Comparison of ENCODE assay signal across 1 cellular context in the genomic region with DNA sequence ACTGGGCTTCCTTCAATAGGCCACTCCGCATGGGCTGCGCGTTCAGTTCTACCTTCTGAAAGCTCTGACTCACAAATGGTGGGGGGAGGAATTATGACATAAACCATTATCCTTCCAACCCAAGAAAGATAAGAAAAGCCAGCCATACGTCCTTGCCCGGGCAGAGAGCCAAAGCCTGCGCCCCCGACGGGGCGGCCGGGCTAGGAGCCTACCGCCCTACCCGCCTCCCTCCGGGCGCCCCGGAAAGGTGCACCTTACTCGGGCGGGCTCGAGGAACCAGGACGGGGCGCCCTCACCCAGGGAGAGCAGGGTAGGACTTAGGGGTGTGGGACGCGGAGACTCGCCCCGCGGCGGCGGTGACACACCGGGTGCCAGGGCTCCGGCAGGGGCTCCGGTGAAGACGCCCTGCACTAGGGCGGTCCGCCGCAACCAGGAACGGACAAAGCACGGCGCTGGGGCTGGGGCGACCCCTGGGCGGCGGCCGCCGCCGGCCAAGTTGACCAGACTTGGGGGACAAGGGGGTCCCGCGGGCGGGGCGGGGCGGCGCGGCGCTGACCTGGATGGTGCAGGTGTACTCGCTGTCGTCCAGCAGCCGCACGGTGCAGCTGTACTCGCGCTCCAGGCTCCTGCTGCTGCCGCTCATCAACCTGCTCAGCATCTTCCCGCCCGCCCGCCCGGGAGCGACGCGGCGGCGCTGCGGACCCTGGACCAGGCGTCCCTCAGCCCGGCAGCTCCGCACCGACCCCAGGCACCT.
TF ChIP-seq lines count a peak whose summit lies in the region.

No MANE protein-coding gene starts in this region.

TF ChIP-seq in H1, 55 proteins besides CTCF, POLR2A, EP300 and RAD21:
- TF ChIP-seq RBBP5 (IDR thresholded peaks at IDR 0.05; ENCODE audit: borderline replicate concordance, low read depth, low read length): no peak
- no peak for TF ChIP-seq SRF (IDR thresholded peaks at IDR 0.05; ENCODE audit: low read depth, low read length)
- TF ChIP-seq SUZ12 (IDR thresholded peaks at IDR 0.05; ENCODE audit: low read length): peak; percentile 40; the same call in 1 of the 2 replicates
- TF ChIP-seq TAF1 (IDR thresholded peaks at IDR 0.05; ENCODE audit: low read depth, low read length): no peak
- no peak for TF ChIP-seq NRF1 (IDR thresholded peaks at IDR 0.05; ENCODE audit: low read depth, low read length)
- no peak for TF ChIP-seq EGR1 (IDR thresholded peaks at IDR 0.05; ENCODE audit: borderline replicate concordance, low read depth, low read length)
- TF ChIP-seq BRCA1 (IDR thresholded peaks at IDR 0.05; ENCODE audit: low read depth, low read length): no peak
- no peak for TF ChIP-seq TEAD4 (IDR thresholded peaks at IDR 0.05; ENCODE audit: low read depth, low read length)
- TF ChIP-seq RNF2 (IDR thresholded peaks at IDR 0.05; ENCODE audit: borderline replicate concordance, low read depth, low read length, missing control alignments, poor library complexity, severe bottlenecking): no peak
- TF ChIP-seq, protein P1, sequence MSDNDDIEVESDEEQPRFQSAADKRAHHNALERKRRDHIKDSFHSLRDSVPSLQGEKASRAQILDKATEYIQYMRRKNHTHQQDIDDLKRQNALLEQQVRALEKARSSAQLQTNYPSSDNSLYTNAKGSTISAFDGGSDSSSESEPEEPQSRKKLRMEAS (IDR thresholded peaks at IDR 0.05): 0 out of 2 replicates have a peak, but pooled peaks have one; percentile 24
- peak; percentile 32 for TF ChIP-seq SAP30 (IDR thresholded peaks at IDR 0.05; ENCODE audit: insufficient read depth, insufficient replicate concordance, low read length)
- no peak for TF ChIP-seq TCF12 (IDR thresholded peaks at IDR 0.05; ENCODE audit: low read depth, low read length)
- TF ChIP-seq EZH2 (IDR thresholded peaks at IDR 0.05; ENCODE audit: low read depth, low read length, severe bottlenecking): peak; percentile 50
- no peak for TF ChIP-seq SP4 (IDR thresholded peaks at IDR 0.05; ENCODE audit: low read length)
- TF ChIP-seq, protein P2, sequence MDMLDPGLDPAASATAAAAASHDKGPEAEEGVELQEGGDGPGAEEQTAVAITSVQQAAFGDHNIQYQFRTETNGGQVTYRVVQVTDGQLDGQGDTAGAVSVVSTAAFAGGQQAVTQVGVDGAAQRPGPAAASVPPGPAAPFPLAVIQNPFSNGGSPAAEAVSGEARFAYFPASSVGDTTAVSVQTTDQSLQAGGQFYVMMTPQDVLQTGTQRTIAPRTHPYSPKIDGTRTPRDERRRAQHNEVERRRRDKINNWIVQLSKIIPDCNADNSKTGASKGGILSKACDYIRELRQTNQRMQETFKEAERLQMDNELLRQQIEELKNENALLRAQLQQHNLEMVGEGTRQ (IDR thresholded peaks at IDR 0.05; ENCODE audit: low read length): no peak
- TF ChIP-seq TBP (IDR thresholded peaks at IDR 0.05; ENCODE audit: low read depth, low read length): no peak
- no peak for TF ChIP-seq CREB1 (IDR thresholded peaks at IDR 0.05)
- no peak for TF ChIP-seq NANOG (IDR thresholded peaks at IDR 0.05; ENCODE audit: insufficient read depth, low read depth, low read length, poor library complexity, severe bottlenecking)
- no peak for TF ChIP-seq JUND (IDR thresholded peaks at IDR 0.05; ENCODE audit: low read length)
- TF ChIP-seq SP1 (IDR thresholded peaks at IDR 0.05; ENCODE audit: low read depth, low read length): no peak
- TF ChIP-seq, protein P3, sequence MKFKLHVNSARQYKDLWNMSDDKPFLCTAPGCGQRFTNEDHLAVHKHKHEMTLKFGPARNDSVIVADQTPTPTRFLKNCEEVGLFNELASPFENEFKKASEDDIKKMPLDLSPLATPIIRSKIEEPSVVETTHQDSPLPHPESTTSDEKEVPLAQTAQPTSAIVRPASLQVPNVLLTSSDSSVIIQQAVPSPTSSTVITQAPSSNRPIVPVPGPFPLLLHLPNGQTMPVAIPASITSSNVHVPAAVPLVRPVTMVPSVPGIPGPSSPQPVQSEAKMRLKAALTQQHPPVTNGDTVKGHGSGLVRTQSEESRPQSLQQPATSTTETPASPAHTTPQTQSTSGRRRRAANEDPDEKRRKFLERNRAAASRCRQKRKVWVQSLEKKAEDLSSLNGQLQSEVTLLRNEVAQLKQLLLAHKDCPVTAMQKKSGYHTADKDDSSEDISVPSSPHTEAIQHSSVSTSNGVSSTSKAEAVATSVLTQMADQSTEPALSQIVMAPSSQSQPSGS (IDR thresholded peaks at IDR 0.05; ENCODE audit: low read length): no peak
- TF ChIP-seq BCL11A (IDR thresholded peaks at IDR 0.05; ENCODE audit: low read depth in 2 of 2, low read length in 2 of 2): no peak
- TF ChIP-seq SIN3A (conservative IDR thresholded peaks at IDR 0.05 in 1 of 2, IDR thresholded peaks at IDR 0.05 in 1 of 2; ENCODE audit: low read depth in 1 of 2, low read length in 2 of 2): 0 out of 4 replicates have a peak, but pooled peaks of 1 of the 2 experiments have one; percentile 17
- TF ChIP-seq BACH1 (IDR thresholded peaks at IDR 0.05; ENCODE audit: low read length): no peak
- peak; percentile 96 for TF ChIP-seq KDM4A (IDR thresholded peaks at IDR 0.05; ENCODE audit: low read depth, low read length, severe bottlenecking)
- no peak for TF ChIP-seq SP2 (IDR thresholded peaks at IDR 0.05; ENCODE audit: low read length)
- no peak for TF ChIP-seq CEBPB (IDR thresholded peaks at IDR 0.05; ENCODE audit: low read depth, low read length)
- peak; percentile 20 for TF ChIP-seq ASH2L (IDR thresholded peaks at IDR 0.05; ENCODE audit: low read length)
- TF ChIP-seq PHF8 (conservative IDR thresholded peaks at IDR 0.05; ENCODE audit: low read depth, low read length): 0 out of 2 replicates have a peak, but pooled peaks have one; percentile 15
